ENCODE assay signal across 16 cellular contexts in the genomic region with DNA sequence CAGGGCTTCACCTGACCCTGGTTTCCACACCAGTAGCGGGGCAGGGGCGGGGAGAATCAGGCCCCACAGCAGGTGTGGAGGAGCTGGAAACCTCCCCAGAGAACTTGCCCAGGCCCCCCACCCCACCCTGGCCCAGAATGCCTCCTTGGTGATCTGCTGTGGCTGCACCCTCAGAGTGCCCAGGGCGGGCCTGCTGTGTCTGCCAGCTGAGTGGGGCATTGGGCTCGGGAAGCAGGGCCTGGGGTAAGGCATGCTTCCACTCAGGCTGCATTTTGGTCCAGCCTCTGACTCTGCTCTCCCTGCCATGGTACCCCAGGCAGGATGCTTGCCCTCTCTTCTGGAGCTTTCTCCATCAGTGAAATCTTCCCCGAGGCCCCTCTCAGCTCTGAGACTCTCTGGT. TPM values are rescaled to one million over a fixed set of nuclear protein-coding genes. Genes with fewer than 3 reads are reported as not detected.
DNase-seq lines count a peak whose midpoint lies in the region; ATAC-seq and TF ChIP-seq lines count a peak whose summit lies in the region.
"Had no signal": no experiment of that assay in that cellular context is flagged by ENCODE, and none has a peak within 500 bp of the region (broad histone marks: within the 10 kb centered on the region; RNA-seq: fewer than 3 reads in every experiment).

No MANE protein-coding gene starts in this region.

- POLR2A ChIA-PET in WTC11 (lab: Charles Lee): interaction anchor here (1.4 kb wide), 1 partner anchor 11 kb away, joined by 5 read pairs; no protein-coding TSS in a partner anchor

- H3K27me3 Mint-ChIP-seq in WTC11 (ENCODE audit: low read depth) (peaks cover 69% of the 10 kb centered on the region), naive B cell (peaks cover 60 to 82% (median 75%) of the 10 kb centered on the region in 3 donors)

- H3K4me3 ChIP-seq in left ventricle myocardium inferior: peak overlapping the region; percentile 67
- H3K4me3 ChIP-seq in skeletal muscle tissue (ENCODE audit: low read length in 3 of 3): peak overlapping the region; percentile 1 to 73 (median 8)
- H3K4me3 ChIP-seq in MG63: no peak overlapping the region
- H3K4me3 ChIP-seq: SJCRH30 had no signal

- H3K36me3 Mint-ChIP-seq in WTC11: no peaks in the 10 kb centered on the region
- no peaks in the 10 kb centered on the region for H3K36me3 Mint-ChIP-seq in naive B cell

- H3K4me3 Mint-ChIP-seq in WTC11 (peak overlapping the region; percentile 37; the same call in 1 of the 2 replicates), naive B cell (peak overlapping the region in 5 of 8 donors; percentile 21 to 83 (median 72))

- peaks cover 18% of the 10 kb centered on the region for H3K4me1 ChIP-seq in left ventricle myocardium inferior
- H3K4me1 ChIP-seq in skeletal muscle tissue (ENCODE audit: control insufficient read depth in 3 of 3, insufficient read depth in 3 of 3, low read length in 3 of 3): peaks cover 32 to 40% (median 36%) of the 10 kb centered on the region in 3 donors
- H3K4me1 ChIP-seq: SJCRH30 had no signal

- H3K27ac ChIP-seq in left ventricle myocardium inferior (replicated peaks) (peak overlapping the region; percentile 4), skeletal muscle tissue (ENCODE audit: low read depth, low read length) (no peak overlapping the region)
- H3K27ac ChIP-seq: SJCRH30 had no signal

- H3K9ac ChIP-seq in skeletal muscle tissue (ENCODE audit: low read depth in 1 of 3, low read length in 3 of 3): peak overlapping the region; percentile 16 to 69 (median 38)

- ATAC-seq in Right ventricle myocardium superior (ENCODE audit: poor library complexity): no peak
- no peak for ATAC-seq in WTC11
- no peak for ATAC-seq in naive B cell (ENCODE audit: low read depth in 2 of 2)

- H3K27ac Mint-ChIP-seq in WTC11 (no peak overlapping the region), naive B cell (no peak overlapping the region)

- TF ChIP-seq CTCF in left ventricle myocardium inferior (IDR thresholded peaks at IDR 0.05; ENCODE audit: borderline replicate concordance): no peak
- no peak for TF ChIP-seq CTCF in WTC11 (IDR thresholded peaks at IDR 0.05)

- H3K9me3 ChIP-seq in left ventricle myocardium inferior (replicated peaks) (no peaks in the 10 kb centered on the region), skeletal muscle tissue (ENCODE audit: control insufficient read depth in 3 of 3, low read length in 3 of 3) (no peaks in the 10 kb centered on the region), MG63 (no peaks in the 10 kb centered on the region)
- H3K9me3 ChIP-seq: SJCRH30 had no signal

- intact Hi-C loops in left ventricle myocardium inferior (cut with micrococcal nuclease): loop anchor here (10.0 kb wide), 1 partner anchor 61 kb away; no protein-coding TSS in a partner anchor
- intact Hi-C loops in Right ventricle myocardium superior (cut with DNase I): loop anchor here (5.0 kb wide), 1 partner anchor 54 kb away; no protein-coding TSS in a partner anchor
- intact Hi-C loops in head of caudate nucleus (cut with DNase I): no loop called here

- DNase-seq in left ventricle myocardium inferior (no peak), Right ventricle myocardium superior (no peak), WTC11 (ENCODE audit: low spot score) (no peak), naive B cell (no peak), NCI-H1436 treated with DMSO at 0.1 percent for 48 hours (lab: John Stamatoyannopoulos, UW) (no peak), MG63 (no peak), head of caudate nucleus (no peak)
- DNase-seq: ACHN, DMS 273 treated with DMSO at 0.1 percent for 48 hours, Karpas-422, NCI-H2029, NCI-H510A, SJCRH30 had no signal

- no peaks in the 10 kb centered on the region for H3K36me3 ChIP-seq in left ventricle myocardium inferior
- no peaks in the 10 kb centered on the region for H3K36me3 ChIP-seq in skeletal muscle tissue (ENCODE audit: control insufficient read depth in 3 of 3, insufficient read depth in 3 of 3, low read length in 3 of 3)
- no peaks in the 10 kb centered on the region for H3K36me3 ChIP-seq in MG63
- H3K36me3 ChIP-seq: SJCRH30 had no signal

- peaks cover 46% of the 10 kb centered on the region for H3K4me1 Mint-ChIP-seq in WTC11
- H3K4me1 Mint-ChIP-seq in naive B cell: peaks cover 13 to 17% (median 16%) of the 10 kb centered on the region in 3 donors

- H3K27me3 ChIP-seq in left ventricle myocardium inferior (ENCODE audit: low read depth) (peaks cover 74% of the 10 kb centered on the region), skeletal muscle tissue (ENCODE audit: control insufficient read depth in 3 of 3, insufficient read depth in 3 of 3, low read length in 3 of 3) (peaks cover 26 to 29% (median 28%) of the 10 kb centered on the region in 3 donors), MG63 (peaks cover 43% of the 10 kb centered on the region)
- H3K27me3 ChIP-seq: SJCRH30 had no signal

- CTCF ChIA-PET in WTC11 (lab: Charles Lee): interaction anchor here (1.0 to 4.2 kb wide), 15 partner anchors 10 to 255 kb away, joined by 3 to 57 read pairs (median 6); no protein-coding TSS in a partner anchor

- H3K9me3 Mint-ChIP-seq in WTC11: no peaks in the 10 kb centered on the region
- no peaks in the 10 kb centered on the region for H3K9me3 Mint-ChIP-seq in naive B cell

TF ChIP-seq in WTC11, 78 proteins besides CTCF, POLR2A, EP300 and RAD21:
- no peak for TF ChIP-seq ZNF317 (CRISPR knock-in tag; IDR thresholded peaks at IDR 0.05; ENCODE audit: borderline replicate concordance, low read depth)
- TF ChIP-seq HMGA2 (CRISPR knock-in tag; IDR thresholded peaks at IDR 0.05): no peak
- no peak for TF ChIP-seq ZNF416 (CRISPR knock-in tag; IDR thresholded peaks at IDR 0.05)
- no peak for TF ChIP-seq ZNF263 (CRISPR knock-in tag; IDR thresholded peaks at IDR 0.05; ENCODE audit: low read depth)
- TF ChIP-seq, protein P1, sequence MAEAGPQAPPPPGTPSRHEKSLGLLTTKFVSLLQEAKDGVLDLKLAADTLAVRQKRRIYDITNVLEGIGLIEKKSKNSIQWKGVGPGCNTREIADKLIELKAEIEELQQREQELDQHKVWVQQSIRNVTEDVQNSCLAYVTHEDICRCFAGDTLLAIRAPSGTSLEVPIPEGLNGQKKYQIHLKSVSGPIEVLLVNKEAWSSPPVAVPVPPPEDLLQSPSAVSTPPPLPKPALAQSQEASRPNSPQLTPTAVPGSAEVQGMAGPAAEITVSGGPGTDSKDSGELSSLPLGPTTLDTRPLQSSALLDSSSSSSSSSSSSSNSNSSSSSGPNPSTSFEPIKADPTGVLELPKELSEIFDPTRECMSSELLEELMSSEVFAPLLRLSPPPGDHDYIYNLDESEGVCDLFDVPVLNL (CRISPR knock-in tag; IDR thresholded peaks at IDR 0.05; ENCODE audit: borderline replicate concordance, low read depth): no peak
- TF ChIP-seq NR2C2 (CRISPR knock-in tag; IDR thresholded peaks at IDR 0.05): no peak
- TF ChIP-seq ZBTB21 (CRISPR knock-in tag; IDR thresholded peaks at IDR 0.05; ENCODE audit: borderline replicate concordance): no peak
- no peak for TF ChIP-seq ZNF423 (CRISPR knock-in tag; IDR thresholded peaks at IDR 0.05)
- TF ChIP-seq OVOL2 (CRISPR knock-in tag; IDR thresholded peaks at IDR 0.05; ENCODE audit: borderline replicate concordance): no peak
- TF ChIP-seq, protein P2, sequence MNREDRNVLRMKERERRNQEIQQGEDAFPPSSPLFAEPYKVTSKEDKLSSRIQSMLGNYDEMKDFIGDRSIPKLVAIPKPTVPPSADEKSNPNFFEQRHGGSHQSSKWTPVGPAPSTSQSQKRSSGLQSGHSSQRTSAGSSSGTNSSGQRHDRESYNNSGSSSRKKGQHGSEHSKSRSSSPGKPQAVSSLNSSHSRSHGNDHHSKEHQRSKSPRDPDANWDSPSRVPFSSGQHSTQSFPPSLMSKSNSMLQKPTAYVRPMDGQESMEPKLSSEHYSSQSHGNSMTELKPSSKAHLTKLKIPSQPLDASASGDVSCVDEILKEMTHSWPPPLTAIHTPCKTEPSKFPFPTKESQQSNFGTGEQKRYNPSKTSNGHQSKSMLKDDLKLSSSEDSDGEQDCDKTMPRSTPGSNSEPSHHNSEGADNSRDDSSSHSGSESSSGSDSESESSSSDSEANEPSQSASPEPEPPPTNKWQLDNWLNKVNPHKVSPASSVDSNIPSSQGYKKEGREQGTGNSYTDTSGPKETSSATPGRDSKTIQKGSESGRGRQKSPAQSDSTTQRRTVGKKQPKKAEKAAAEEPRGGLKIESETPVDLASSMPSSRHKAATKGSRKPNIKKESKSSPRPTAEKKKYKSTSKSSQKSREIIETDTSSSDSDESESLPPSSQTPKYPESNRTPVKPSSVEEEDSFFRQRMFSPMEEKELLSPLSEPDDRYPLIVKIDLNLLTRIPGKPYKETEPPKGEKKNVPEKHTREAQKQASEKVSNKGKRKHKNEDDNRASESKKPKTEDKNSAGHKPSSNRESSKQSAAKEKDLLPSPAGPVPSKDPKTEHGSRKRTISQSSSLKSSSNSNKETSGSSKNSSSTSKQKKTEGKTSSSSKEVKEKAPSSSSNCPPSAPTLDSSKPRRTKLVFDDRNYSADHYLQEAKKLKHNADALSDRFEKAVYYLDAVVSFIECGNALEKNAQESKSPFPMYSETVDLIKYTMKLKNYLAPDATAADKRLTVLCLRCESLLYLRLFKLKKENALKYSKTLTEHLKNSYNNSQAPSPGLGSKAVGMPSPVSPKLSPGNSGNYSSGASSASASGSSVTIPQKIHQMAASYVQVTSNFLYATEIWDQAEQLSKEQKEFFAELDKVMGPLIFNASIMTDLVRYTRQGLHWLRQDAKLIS (CRISPR knock-in tag; IDR thresholded peaks at IDR 0.05; ENCODE audit: borderline replicate concordance): no peak
- TF ChIP-seq GRHL2 (CRISPR knock-in tag; IDR thresholded peaks at IDR 0.05; ENCODE audit: insufficient replicate concordance, severe bottlenecking): no peak
- TF ChIP-seq, protein P3, sequence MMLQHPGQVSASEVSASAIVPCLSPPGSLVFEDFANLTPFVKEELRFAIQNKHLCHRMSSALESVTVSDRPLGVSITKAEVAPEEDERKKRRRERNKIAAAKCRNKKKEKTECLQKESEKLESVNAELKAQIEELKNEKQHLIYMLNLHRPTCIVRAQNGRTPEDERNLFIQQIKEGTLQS (CRISPR knock-in tag; conservative IDR thresholded peaks at IDR 0.05): no peak
- no peak for TF ChIP-seq NFE2L1 (CRISPR knock-in tag; IDR thresholded peaks at IDR 0.05)
- TF ChIP-seq NFYB (CRISPR knock-in tag; conservative IDR thresholded peaks at IDR 0.05; ENCODE audit: low read depth): no peak
- TF ChIP-seq FOXK1 (CRISPR knock-in tag; IDR thresholded peaks at IDR 0.05): no peak
TF ChIP-seq in WTC11: peak in this region for 0.

RNA-seq across cellular contexts. Expression of a gene that starts 1.1 kb away (rescaled TPM):
- 0.19 TPM for total RNA-seq in left ventricle myocardium inferior
- 0.24 TPM for total RNA-seq in Right ventricle myocardium superior
- 0.09 to 0.25 TPM (median 0.22 TPM) in 3 replicates for total RNA-seq in WTC11 (2021)
- polyA plus RNA-seq in naive B cell (ENCODE audit: low read depth in 6 of 6): not detected
- total RNA-seq in skeletal muscle tissue: under 0.01 TPM
- not detected in 2 replicates for total RNA-seq in MG63 (2014; rRNA removed; shearing (Covaris generic); ENCODE audit: low replicate concordance)
- total RNA-seq: Daoy, HepG2, SJCRH30 had no signal
- polyA plus RNA-seq: HepG2 had no signal
